16 cellular contexts compared by ENCODE assay signal in the genomic region with DNA sequence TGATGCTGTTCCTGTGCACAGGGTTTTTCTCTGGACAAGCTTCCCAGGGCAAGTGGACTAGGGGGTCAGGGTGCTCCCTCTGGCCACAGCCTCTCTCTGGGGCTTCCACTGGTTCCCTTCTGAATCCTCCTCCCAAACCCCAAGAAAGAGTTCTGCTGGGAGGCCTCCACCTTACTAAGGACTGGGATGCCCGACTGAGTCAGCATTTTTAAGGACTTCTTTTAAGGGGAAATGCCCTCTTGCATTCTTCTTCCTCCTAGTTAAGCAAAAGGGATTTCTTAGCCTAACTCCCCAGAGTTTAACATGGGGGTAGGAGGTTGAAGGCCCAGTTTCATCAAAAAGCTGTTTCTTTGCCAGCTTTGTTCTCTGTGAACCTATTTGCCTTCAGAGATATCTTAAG.
DNase-seq lines count a peak whose midpoint lies in the region; TF ChIP-seq lines count a peak whose summit lies in the region.
"Had no signal": no experiment of that assay in that cellular context is flagged by ENCODE, and none has a peak within 500 bp of the region (broad histone marks: within the 10 kb centered on the region; RNA-seq: fewer than 3 reads in every experiment).

No MANE protein-coding gene starts in this region.

- H3K27me3 Mint-ChIP-seq in dendritic cell treated with granulocyte-macrophage colony-stimulating factor and Interleukin-4, amounts not matched to agents 40 ng/mL and 50 ng/mL, for 4 days = no peaks in the 10 kb centered on the region
- no peaks in the 10 kb centered on the region for H3K27me3 Mint-ChIP-seq in activated T-cell treated with anti-CD3 and anti-CD28 coated beads, Interleukin-2, amount 50 U/mL, for 24 hours

- H3K36me3 Mint-ChIP-seq in dendritic cell treated with granulocyte-macrophage colony-stimulating factor and Interleukin-4, amounts not matched to agents 40 ng/mL and 50 ng/mL, for 4 days (ENCODE audit: low read depth) = peaks cover 92% of the 10 kb centered on the region
- peaks cover 95% of the 10 kb centered on the region for H3K36me3 Mint-ChIP-seq in activated T-cell treated with anti-CD3 and anti-CD28 coated beads, Interleukin-2, amount 50 U/mL, for 24 hours (ENCODE audit: low read depth)

- peaks cover 45% of the 10 kb centered on the region for H3K4me1 Mint-ChIP-seq in dendritic cell treated with granulocyte-macrophage colony-stimulating factor and Interleukin-4, amounts not matched to agents 40 ng/mL and 50 ng/mL, for 4 days (ENCODE audit: low read depth)
- H3K4me1 Mint-ChIP-seq in activated T-cell treated with anti-CD3 and anti-CD28 coated beads, Interleukin-2, amount 50 U/mL, for 24 hours (ENCODE audit: low read depth) = peaks cover 50% of the 10 kb centered on the region

- no peak overlapping the region for H3K4me3 Mint-ChIP-seq in dendritic cell treated with granulocyte-macrophage colony-stimulating factor and Interleukin-4, amounts not matched to agents 40 ng/mL and 50 ng/mL, for 4 days
- H3K4me3 Mint-ChIP-seq in activated T-cell treated with anti-CD3 and anti-CD28 coated beads, Interleukin-2, amount 50 U/mL, for 24 hours = no peak overlapping the region
- H3K4me3 Mint-ChIP-seq: CD8-positive, alpha-beta T cell had no signal

- no peaks in the 10 kb centered on the region for H3K27me3 ChIP-seq in BLaER1

- H3K4me3 ChIP-seq in BLaER1 (peak overlapping the region; percentile 45; the same call in 1 of the 2 replicates), NB4 (ENCODE audit: low read depth, low read length) (no peak overlapping the region)
- H3K4me3 ChIP-seq: HAP-1 had no signal

- peaks cover 98% of the 10 kb centered on the region for H3K4me1 ChIP-seq in BLaER1
- H3K4me1 ChIP-seq: HAP-1 had no signal

- H3K36me3 ChIP-seq in BLaER1 = peaks cover 11% of the 10 kb centered on the region; the same call in 1 of the 2 replicates
- H3K36me3 ChIP-seq: HAP-1 had no signal

- H4K20me1 ChIP-seq in BLaER1 = no peaks in the 10 kb centered on the region

- H3K9me3 Mint-ChIP-seq in dendritic cell treated with granulocyte-macrophage colony-stimulating factor and Interleukin-4, amounts not matched to agents 40 ng/mL and 50 ng/mL, for 4 days = no peaks in the 10 kb centered on the region
- H3K9me3 Mint-ChIP-seq in activated T-cell treated with anti-CD3 and anti-CD28 coated beads, Interleukin-2, amount 50 U/mL, for 24 hours = no peaks in the 10 kb centered on the region
- H3K9me3 Mint-ChIP-seq: CD8-positive, alpha-beta T cell had no signal

- TF ChIP-seq POLR2A in NB4 (IDR thresholded peaks at IDR 0.05; ENCODE audit: extremely low read depth, insufficient read length) = no peak

- DNase-seq in NB4 (ENCODE audit: low read depth) = peak; percentile 39
- no peak for DNase-seq in GM10248 (ENCODE audit: extremely low spot score)
- DNase-seq in NCI-H446 treated with DMSO at 0.1 percent for 48 hours (lab: John Stamatoyannopoulos, UW) = no peak
- DNase-seq in activated T-cell treated with anti-CD3 and anti-CD28 coated beads, Interleukin-2, amount 50 U/mL, for 24 hours = no peak
- DNase-seq: 8988T; ACHN; CD8-positive, alpha-beta T cell; COR-L47; DMS153; DND-41; GDM1 had no signal

- H3K4me2 ChIP-seq in BLaER1 = peak overlapping the region; percentile 77

- POLR2A ChIA-PET in GM10248 (lab: Yijun Ruan, JAX) = no interaction called here

- H3K27ac ChIP-seq in BLaER1 (peak overlapping the region; percentile 93), temporal lobe (ENCODE audit: low read depth, low read length) (peak overlapping the region; percentile 2)
- H3K27ac ChIP-seq: C4-2B had no signal

- no peaks in the 10 kb centered on the region for H3K9me3 ChIP-seq in BLaER1
- H3K9me3 ChIP-seq: HAP-1 had no signal

- H3K27ac Mint-ChIP-seq in dendritic cell treated with granulocyte-macrophage colony-stimulating factor and Interleukin-4, amounts not matched to agents 40 ng/mL and 50 ng/mL, for 4 days = peak overlapping the region; percentile 68
- no peak overlapping the region for H3K27ac Mint-ChIP-seq in activated T-cell treated with anti-CD3 and anti-CD28 coated beads, Interleukin-2, amount 50 U/mL, for 24 hours
- H3K27ac Mint-ChIP-seq: CD8-positive, alpha-beta T cell had no signal

- H3K9ac ChIP-seq in BLaER1 = peak overlapping the region; percentile 59; the same call in 1 of the 2 replicates

- CTCF ChIA-PET in GM10248 (lab: Yijun Ruan, JAX) = interaction anchor here (1.2 kb wide), 1 partner anchor 19 kb away, joined by 3 read pairs; no protein-coding TSS in a partner anchor

- TF ChIP-seq CTCF in NB4 (IDR thresholded peaks at IDR 0.05; ENCODE audit: low read depth, low read length) = no peak
- no peak for TF ChIP-seq CTCF in GM10248 (IDR thresholded peaks at IDR 0.05; ENCODE audit: control extremely low read depth, extremely low read depth, low read depth, missing control alignments)

- intact Hi-C loops in dendritic cell treated with granulocyte-macrophage colony-stimulating factor and Interleukin-4, amounts not matched to agents 40 ng/mL and 50 ng/mL, for 4 days (cut with micrococcal nuclease) = loop anchor here (5.0 kb wide), 1 partner anchor 36 kb away; no protein-coding TSS in a partner anchor
